14 cellular contexts compared by ENCODE assay signal in genomic region chr16:87698241-87698640, GRCh38.
DNase-seq lines count a peak whose midpoint lies in the region; ATAC-seq lines count a peak whose summit lies in the region.
"Had no signal": no experiment of that assay in that cellular context is flagged by ENCODE, and none has a peak within 500 bp of the region (broad histone marks: within the 10 kb centered on the region; RNA-seq: fewer than 3 reads in every experiment).

No MANE protein-coding gene starts in this region.

- in situ Hi-C loops in HAP-1 (cut with MboI; ENCODE audit: low sequenced_read_pairs), result no loop called here

- H3K9ac ChIP-seq in BLaER1, result peak overlapping the region; percentile 69

- peak in 1 of 2 donors; percentile 39 for DNase-seq in activated naive CD4-positive, alpha-beta T cell treated with anti-CD3 and anti-CD28 coated beads, Interleukin-2, amount 50 U/mL, for 72 hours (ENCODE audit: low spot score in 2 of 2)
- DNase-seq in anterior cingulate cortex (lab: John Stamatoyannopoulos, UW) (no peak), RKO (ENCODE audit: low spot score) (no peak), C1 segment of cervical spinal cord (lab: John Stamatoyannopoulos, UW) (no peak), HAP-1 (ENCODE audit: low spot score in 2 of 2) (no peak)
- DNase-seq: activated CD8-positive, alpha-beta memory T cell treated with anti-CD3 and anti-CD28 coated beads, Interleukin-2, amount 50 U/mL, for 4 hours; NCI-H146; retina; thyroid gland had no signal

- H3K4me3 ChIP-seq in BLaER1, result peak overlapping the region; percentile 30
- H3K4me3 ChIP-seq in HAP-1, result no peak overlapping the region
- H3K4me3 ChIP-seq: thyroid gland had no signal

- peak overlapping the region; percentile 95 for H3K4me2 ChIP-seq in BLaER1

- H3K27ac Mint-ChIP-seq in activated naive CD4-positive, alpha-beta T cell treated with anti-CD3 and anti-CD28 coated beads, Interleukin-2, amount 50 U/mL, for 72 hours, result peak overlapping the region; percentile 64 to 96
- H3K27ac Mint-ChIP-seq: mesothelial cell of epicardium had no signal

- H3K27ac ChIP-seq in BLaER1, result peak overlapping the region; percentile 99
- H3K27ac ChIP-seq: epithelial cell of prostate, thyroid gland had no signal

- H4K20me1 ChIP-seq in BLaER1, result no peaks in the 10 kb centered on the region

- H3K9me3 Mint-ChIP-seq in activated naive CD4-positive, alpha-beta T cell treated with anti-CD3 and anti-CD28 coated beads, Interleukin-2, amount 50 U/mL, for 72 hours, result no peaks in the 10 kb centered on the region
- H3K9me3 Mint-ChIP-seq: mesothelial cell of epicardium had no signal

- ATAC-seq in GM18858 (IDR thresholded peaks at IDR 0.05; ENCODE audit: unreplicated experiment) (peak; percentile 46), HG02973 (IDR thresholded peaks at IDR 0.05; ENCODE audit: unreplicated experiment) (peak; percentile 38)
- ATAC-seq in activated naive CD4-positive, alpha-beta T cell treated with anti-CD3 and anti-CD28 coated beads, Interleukin-2, amount 50 U/mL, for 72 hours, result peak; percentile 38 to 82

- H3K36me3 ChIP-seq in BLaER1 (peaks cover 39% of the 10 kb centered on the region), HAP-1 (replicated peaks) (peaks cover 31% of the 10 kb centered on the region)

- H3K27me3 ChIP-seq in BLaER1, result no peaks in the 10 kb centered on the region
- H3K27me3 ChIP-seq in HAP-1 (ENCODE audit: low read depth), result no peaks in the 10 kb centered on the region
- H3K27me3 ChIP-seq: thyroid gland had no signal

- H3K9me3 ChIP-seq in BLaER1, result no peaks in the 10 kb centered on the region
- no peaks in the 10 kb centered on the region for H3K9me3 ChIP-seq in HAP-1
- H3K9me3 ChIP-seq: thyroid gland had no signal

- H3K4me1 ChIP-seq in BLaER1 (peaks cover 94% of the 10 kb centered on the region), HAP-1 (no peaks in the 10 kb centered on the region)
- H3K4me1 ChIP-seq: thyroid gland had no signal

- H3K36me3 Mint-ChIP-seq in activated naive CD4-positive, alpha-beta T cell treated with anti-CD3 and anti-CD28 coated beads, Interleukin-2, amount 50 U/mL, for 72 hours, result peaks cover 6 to 8% of the 10 kb centered on the region in 2 donors
